ENCODE assay signal across 15 cellular contexts in the genomic region with DNA sequence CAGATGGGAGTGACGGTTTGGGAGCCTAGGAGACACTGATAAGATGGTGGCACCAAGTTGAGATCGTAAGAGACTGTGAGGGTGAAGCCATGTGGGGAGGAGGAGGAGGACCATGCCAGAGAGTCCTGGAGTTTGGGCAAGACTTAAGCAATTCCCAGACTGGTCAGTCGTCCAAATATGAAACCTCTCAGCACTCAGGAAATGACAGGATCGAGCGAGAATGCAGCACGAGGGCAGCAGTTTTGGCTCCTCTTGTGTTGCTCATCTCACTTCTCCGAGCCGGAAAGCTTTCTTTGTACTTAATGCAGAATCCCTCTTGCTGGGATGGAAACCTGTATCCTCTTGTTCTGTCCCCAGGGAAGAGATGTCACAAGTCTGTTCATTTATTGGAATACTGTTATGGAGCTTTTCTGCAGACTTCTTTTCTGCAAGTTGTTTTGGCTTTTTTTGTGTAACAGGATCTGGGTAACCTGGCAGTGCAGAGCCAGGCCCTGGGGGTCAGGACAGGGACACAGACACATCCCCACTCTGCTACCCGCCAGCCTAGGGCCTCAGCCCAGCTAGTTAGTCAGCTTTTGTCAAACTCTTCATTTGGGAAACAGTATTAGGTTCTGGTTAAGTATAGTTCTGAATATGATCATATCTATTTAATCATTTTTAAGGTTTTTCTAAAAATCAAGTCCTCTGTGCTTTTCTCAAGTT. TPM values are rescaled to one million over a fixed set of nuclear protein-coding genes. Genes with fewer than 3 reads are reported as not detected.
A peak's percentile ranks its signal among the peaks of the same experiment; 100 is the strongest.
DNase-seq lines count a peak whose midpoint lies in the region; ATAC-seq, FAIRE-seq and TF ChIP-seq lines count a peak whose summit lies in the region.
"Had no signal": no experiment of that assay in that cellular context is flagged by ENCODE, and none has a peak within 500 bp of the region (broad histone marks: within the 10 kb centered on the region; RNA-seq: fewer than 3 reads in every experiment).

No MANE protein-coding gene starts in this region.

- H3K36me3 ChIP-seq in bronchial epithelial cell (ENCODE audit: control insufficient read depth, insufficient read depth, low read length) (no peaks in the 10 kb centered on the region), PC-9 (ENCODE audit: low read depth) (no peaks in the 10 kb centered on the region)
- H3K36me3 ChIP-seq: BLaER1 treated with 17β-estradiol and CSF1 and Interleukin-3, amounts not matched to agents 10 nM and 100 nM; esophagus muscularis mucosa had no signal

- no peaks in the 10 kb centered on the region for H3F3A ChIP-seq in PC-9 (ENCODE audit: insufficient read depth, low read depth)

- FAIRE-seq in bronchial epithelial cell (lab: Jason Lieb, UNC) = no peak

- no peak for ATAC-seq in HG02588 (IDR thresholded peaks at IDR 0.05; ENCODE audit: unreplicated experiment)
- no peak for ATAC-seq in activated CD4-positive, alpha-beta T cell treated with anti-CD3 and anti-CD28 coated beads for 36 hours
- ATAC-seq: body of pancreas, Panc1 had no signal

- CTCF ChIA-PET in AG04449 (lab: Yijun Ruan, JAX) = interaction anchor here (0.7 to 1.3 kb wide), 5 partner anchors 11 to 49 kb away, joined by 3 to 4 read pairs (median 3); no protein-coding TSS in a partner anchor
- CTCF ChIA-PET in PC-9 (lab: Charles Lee) = no interaction called here
- CTCF ChIA-PET in activated CD4-positive, alpha-beta T cell treated with anti-CD3 and anti-CD28 coated beads for 36 hours (lab: Charles Lee) = interaction anchor here (1.5 kb wide), 1 partner anchor 49 kb away, joined by 4 read pairs; no protein-coding TSS in a partner anchor

- H3K36me3 Mint-ChIP-seq in activated CD4-positive, alpha-beta T cell treated with anti-CD3 and anti-CD28 coated beads for 36 hours (ENCODE audit: low read depth) = no peaks in the 10 kb centered on the region

- no peak overlapping the region for H3K4me3 Mint-ChIP-seq in activated CD4-positive, alpha-beta T cell treated with anti-CD3 and anti-CD28 coated beads for 36 hours

- intact Hi-C loops in PC-9 (cut with micrococcal nuclease; ENCODE audit: unreplicated experiment) = no loop called here
- intact Hi-C loops in activated CD4-positive, alpha-beta T cell treated with anti-CD3 and anti-CD28 coated beads for 36 hours (cut with DNase I, micrococcal nuclease) = no loop called here

- DNase-seq in AG04449 (ENCODE audit: low read depth, low spot score) (peak; percentile 82), HT1080 (ENCODE audit: low read depth) (peak; percentile 87), bronchial epithelial cell (ENCODE audit: low read depth) (peak; percentile 22), lung microvascular endothelial cell (ENCODE audit: low read depth in 2 of 2) (peak; percentile 7 to 72), PC-9 (no peak), NCI-H2029 treated with DMSO at 0.1 percent for 48 hours (lab: John Stamatoyannopoulos, UW) (no peak)
- no peak for DNase-seq in activated CD4-positive, alpha-beta T cell treated with anti-CD3 and anti-CD28 coated beads for 36 hours
- DNase-seq: body of pancreas, KG1, substantia nigra had no signal

- BruUV-seq in PC-9 (replicated peaks; lab: Mats Ljungman, UMichigan) = no TSS peak

- peaks cover 14% of the 10 kb centered on the region for H3K27me3 Mint-ChIP-seq in activated CD4-positive, alpha-beta T cell treated with anti-CD3 and anti-CD28 coated beads for 36 hours

- no peaks in the 10 kb centered on the region for H3K4me1 Mint-ChIP-seq in activated CD4-positive, alpha-beta T cell treated with anti-CD3 and anti-CD28 coated beads for 36 hours

- H3K4me2 ChIP-seq in PC-9 = no peak overlapping the region

- POLR2A ChIA-PET in AG04449 (lab: Yijun Ruan, JAX) (no interaction called here), PC-9 (lab: Charles Lee; ENCODE audit: unreplicated experiment) (no interaction called here)
- POLR2A ChIA-PET in activated CD4-positive, alpha-beta T cell treated with anti-CD3 and anti-CD28 coated beads for 36 hours (lab: Charles Lee) = no interaction called here

- H3K27me3 ChIP-seq in bronchial epithelial cell (ENCODE audit: control insufficient read depth, insufficient read depth, low read length) = no peaks in the 10 kb centered on the region
- H3K27me3 ChIP-seq in PC-9 (ENCODE audit: insufficient read depth, low read depth) = peaks cover 93% of the 10 kb centered on the region
- H3K27me3 ChIP-seq: BLaER1 treated with 17β-estradiol and CSF1 and Interleukin-3, amounts not matched to agents 10 nM and 100 nM; body of pancreas; esophagus muscularis mucosa had no signal

- H3K27ac Mint-ChIP-seq in activated CD4-positive, alpha-beta T cell treated with anti-CD3 and anti-CD28 coated beads for 36 hours = no peak overlapping the region

- H3K4me1 ChIP-seq in PC-9 (replicated peaks; ENCODE audit: insufficient read depth) = no peaks in the 10 kb centered on the region
- H3K4me1 ChIP-seq: body of pancreas, parathyroid adenoma had no signal

- no peak overlapping the region for H3K27ac ChIP-seq in PC-9
- H3K27ac ChIP-seq: BLaER1 treated with 17β-estradiol and CSF1 and Interleukin-3, amounts not matched to agents 10 nM and 100 nM; body of pancreas; parathyroid adenoma had no signal

- no peaks in the 10 kb centered on the region for H3K79me2 ChIP-seq in PC-9 (ENCODE audit: low read depth)
- H3K79me2 ChIP-seq: parathyroid adenoma had no signal

- no peaks in the 10 kb centered on the region for H3K9me3 Mint-ChIP-seq in activated CD4-positive, alpha-beta T cell treated with anti-CD3 and anti-CD28 coated beads for 36 hours (ENCODE audit: low read depth)

- H3K9me3 ChIP-seq in PC-9 (ENCODE audit: insufficient read depth, low read depth) = no peaks in the 10 kb centered on the region
- H3K9me3 ChIP-seq: body of pancreas, esophagus muscularis mucosa had no signal

- TF ChIP-seq CTCF in AG04449 (IDR thresholded peaks at IDR 0.05; ENCODE audit: insufficient read depth, low read length, missing control alignments) (no peak), bronchial epithelial cell (IDR thresholded peaks at IDR 0.05; ENCODE audit: insufficient read depth, low read length, severe bottlenecking) (no peak), PC-9 (conservative IDR thresholded peaks at IDR 0.05) (no peak)

- H3K4me3 ChIP-seq in AG04449 (ENCODE audit: low read depth, low read length) (no peak overlapping the region), bronchial epithelial cell (ENCODE audit: low read depth, low read length) (no peak overlapping the region), PC-9 (no peak overlapping the region)
- H3K4me3 ChIP-seq: BLaER1 treated with 17β-estradiol and CSF1 and Interleukin-3, amounts not matched to agents 10 nM and 100 nM; body of pancreas; esophagus muscularis mucosa had no signal

- no peaks in the 10 kb centered on the region for H3K9me2 ChIP-seq in PC-9 (ENCODE audit: insufficient read depth)

- H4K20me1 ChIP-seq in PC-9 (ENCODE audit: insufficient read depth) = no peaks in the 10 kb centered on the region
- H4K20me1 ChIP-seq: BLaER1 treated with 17β-estradiol and CSF1 and Interleukin-3, amounts not matched to agents 10 nM and 100 nM had no signal

- no peak overlapping the region for H2AFZ ChIP-seq in PC-9
- H2AFZ ChIP-seq: parathyroid adenoma had no signal

RNA-seq across cellular contexts. Expression of a gene that starts 34.3 kb away (rescaled TPM):
- total RNA-seq in HT1080 (2014; rRNA removed; shearing (Covaris generic)) = not detected in 2 replicates
- 0.05 TPM in 1 of 2 replicates, not detected in the other for polyA plus RNA-seq in HT1080 (2015; cell fraction: cytosol; rRNA removed)
- 0.10 and 0.33 TPM in 2 replicates for polyA plus RNA-seq in HT1080 (2015; cell fraction: nucleus; rRNA removed)
- total RNA-seq in bronchial epithelial cell (not detected in 2 replicates), lung microvascular endothelial cell (not detected in 2 replicates), PC-9 (2021) (not detected in 2 replicates)
- total RNA-seq in activated CD4-positive, alpha-beta T cell treated with anti-CD3 and anti-CD28 coated beads for 36 hours = not detected

Comparison
In these comparisons a context has a peak if more than half of its experiments do, and no peak if none do; other contexts are left out.
1. DNase-seq: peak in AG04449 (single experiment), HT1080 (single experiment), bronchial epithelial cell (single experiment) and lung microvascular endothelial cell (2 of 2); none in PC-9 (0 of 2), activated CD4-positive, alpha-beta T cell treated with anti-CD3 and anti-CD28 coated beads for 36 hours (single experiment) and NCI-H2029 treated with DMSO at 0.1 percent for 48 hours (single experiment).